In the genomic region with DNA sequence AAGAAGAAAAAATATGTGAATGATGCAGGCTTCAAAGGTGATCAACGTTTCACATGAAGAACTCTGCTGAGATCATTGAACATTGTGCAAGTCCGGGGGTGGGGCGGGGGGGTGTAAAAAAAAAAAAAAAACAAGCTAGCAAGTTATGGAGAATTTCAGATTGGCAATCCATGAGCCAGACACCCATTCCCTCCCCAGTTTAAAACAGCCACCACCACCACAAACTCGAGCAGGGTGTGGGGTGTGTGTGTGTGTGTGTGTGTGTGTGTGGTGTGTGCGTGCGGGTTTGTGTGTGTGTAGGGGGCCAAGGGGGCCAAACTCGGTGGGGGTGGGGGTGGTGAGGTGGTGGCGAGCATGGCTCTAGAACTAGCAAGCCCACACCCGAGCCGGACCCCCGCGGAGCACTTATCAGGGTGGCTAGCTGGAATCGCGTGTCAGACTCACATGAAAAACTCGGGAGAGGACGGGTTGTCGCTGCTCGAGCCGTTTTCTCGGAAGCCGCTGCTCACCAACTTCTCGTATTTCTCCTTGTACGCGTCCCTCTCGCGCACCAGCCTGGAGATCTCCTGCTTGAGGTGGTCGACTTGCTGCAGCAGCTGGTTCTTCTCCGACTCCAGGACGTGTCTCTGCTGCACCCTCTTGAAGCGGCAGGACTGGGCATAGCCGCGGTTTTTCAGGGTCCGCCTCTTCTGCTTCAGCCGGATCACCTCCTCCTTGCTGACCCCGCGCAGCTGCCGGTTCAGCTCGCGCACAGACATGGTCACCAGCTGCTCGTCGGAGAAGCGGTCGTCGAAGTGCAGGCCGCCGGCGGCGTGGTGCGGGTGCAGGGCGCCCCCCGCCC, we compare ENCODE assay signal across 8 cellular contexts. TPM values are rescaled to one million over a fixed set of nuclear protein-coding genes. Genes with fewer than 3 reads are reported as not detected.
DNase-seq lines count a peak whose midpoint lies in the region; ATAC-seq lines count a peak whose summit lies in the region.

No MANE protein-coding gene starts in this region.

- no peak overlapping the region for H3K4ac ChIP-seq in trophoblast cell (ENCODE audit: low read depth, low read length)

- no peak overlapping the region for H4K91ac ChIP-seq in trophoblast cell (ENCODE audit: low read depth, low read length)

- H3K18ac ChIP-seq in trophoblast cell (ENCODE audit: low read length): peak overlapping the region; percentile 80

- H2AFZ ChIP-seq in trophoblast cell (ENCODE audit: insufficient read depth, low read length, poor library complexity): peak overlapping the region; percentile 6

- H3K4me3 ChIP-seq in H7 (ENCODE audit: insufficient read depth, low read depth, low read length): peak overlapping the region; percentile 66
- peak overlapping the region; percentile 96 for H3K4me3 ChIP-seq in adipocyte (ENCODE audit: low read length)
- H3K4me3 ChIP-seq in right cardiac atrium (ENCODE audit: low read length): peak overlapping the region; percentile 75
- peak overlapping the region; percentile 68 for H3K4me3 ChIP-seq in trophoblast cell (ENCODE audit: low read depth, low read length)

- no peak overlapping the region for H2BK120ac ChIP-seq in trophoblast cell (ENCODE audit: insufficient read depth, low read length, poor library complexity)

- intact Hi-C loops in right cardiac atrium (cut with DNase I): no loop called here

- H2BK5ac ChIP-seq in trophoblast cell (ENCODE audit: low read depth, low read length, poor library complexity): no peak overlapping the region

- H3K27ac ChIP-seq in right cardiac atrium (ENCODE audit: low read length): peak overlapping the region; percentile 71
- no peak overlapping the region for H3K27ac ChIP-seq in trophoblast cell (ENCODE audit: low read depth, low read length)

- no peak overlapping the region for H2BK12ac ChIP-seq in trophoblast cell (ENCODE audit: low read length)

- WGBS in right cardiac atrium: 1% methylated on average over 51 of the region's 51 CpGs
- WGBS in trophoblast cell (ENCODE audit: extremely low coverage, insufficient coverage, insufficient read length): no CpG with 5 or more reads among the region's 51 CpGs

- no peak overlapping the region for H3K23ac ChIP-seq in trophoblast cell (ENCODE audit: low read length)

- H3K9ac ChIP-seq in adipocyte (ENCODE audit: low read length) (peak overlapping the region; percentile 93), trophoblast cell (ENCODE audit: low read length) (no peak overlapping the region)

- H4K8ac ChIP-seq in trophoblast cell (ENCODE audit: low read depth, low read length): no peak overlapping the region

- ATAC-seq in right cardiac atrium (peak; percentile 27 to 37), GM19328 (IDR thresholded peaks at IDR 0.05; ENCODE audit: unreplicated experiment) (no peak), HG03460 (IDR thresholded peaks at IDR 0.05; ENCODE audit: unreplicated experiment) (no peak), GM18502 (IDR thresholded peaks at IDR 0.05; ENCODE audit: poor library complexity, unreplicated experiment) (no peak)

- H3K36me3 ChIP-seq in H7 (replicated peaks; ENCODE audit: control insufficient read depth, insufficient read depth, low read length) (no peaks in the 10 kb centered on the region), adipocyte (ENCODE audit: control insufficient read depth, insufficient read depth, low read length, severe bottlenecking) (no peaks in the 10 kb centered on the region), trophoblast cell (ENCODE audit: control insufficient read depth in 1 of 2, insufficient read depth in 2 of 2, low read length in 2 of 2) (peaks cover 0 to 2% of the 10 kb centered on the region in 2 experiments)

- H3K14ac ChIP-seq in trophoblast cell (ENCODE audit: low read length): no peak overlapping the region

- peaks cover 19% of the 10 kb centered on the region for H3K27me3 ChIP-seq in H7 (ENCODE audit: control insufficient read depth, insufficient read depth, low read length)
- H3K27me3 ChIP-seq in adipocyte (replicated peaks; ENCODE audit: control insufficient read depth, insufficient read depth, low read length): no peaks in the 10 kb centered on the region
- H3K27me3 ChIP-seq in right cardiac atrium (ENCODE audit: control insufficient read depth, insufficient read depth): no peaks in the 10 kb centered on the region
- peaks cover 6% of the 10 kb centered on the region for H3K27me3 ChIP-seq in trophoblast cell (ENCODE audit: insufficient read depth, low read length)

- H3K79me2 ChIP-seq in trophoblast cell (ENCODE audit: control insufficient read depth, insufficient read depth, low read length, poor library complexity): peaks cover 5% of the 10 kb centered on the region

- H3K9me3 ChIP-seq in adipocyte (ENCODE audit: control insufficient read depth, low read length) (no peaks in the 10 kb centered on the region), right cardiac atrium (ENCODE audit: control insufficient read depth, low read length) (no peaks in the 10 kb centered on the region), trophoblast cell (ENCODE audit: insufficient read depth, low read depth, low read length) (no peaks in the 10 kb centered on the region)

- peaks cover 12% of the 10 kb centered on the region for H3K79me1 ChIP-seq in trophoblast cell (ENCODE audit: low read length)

- no peak overlapping the region for H4K12ac ChIP-seq in trophoblast cell (ENCODE audit: low read depth, low read length)

- DNase-seq in H7: peak; percentile 77
- DNase-seq in OCI-M1 (lab: John Stamatoyannopoulos, UW): peak; percentile 16
- peak; percentile 3 for DNase-seq in adipocyte (ENCODE audit: low read depth)
- peak; percentile 70 to 87 (median 86) for DNase-seq in right cardiac atrium
- peak; percentile 8 to 25 for DNase-seq in trophoblast cell

- H3K4me2 ChIP-seq in trophoblast cell (ENCODE audit: low read length): peak overlapping the region; percentile 53

- no peak overlapping the region for H2AK5ac ChIP-seq in trophoblast cell (ENCODE audit: low read length)

- H3K4me1 ChIP-seq in adipocyte (ENCODE audit: control insufficient read depth, insufficient read depth, low read length) (peaks cover 33% of the 10 kb centered on the region), right cardiac atrium (ENCODE audit: control insufficient read depth, insufficient read depth, low read length) (no peaks in the 10 kb centered on the region), trophoblast cell (ENCODE audit: control insufficient read depth in 1 of 2, insufficient read depth in 2 of 2, low read length in 2 of 2) (peaks cover 0 to 4% of the 10 kb centered on the region in 2 experiments)

RNA-seq across cellular contexts. Expression of gene MAF, which starts 2.0 kb away (rescaled TPM):
- total RNA-seq in H7 (2014; rRNA removed; shearing (Covaris generic)): 1.9 and 5.4 TPM in 2 replicates
- total RNA-seq in right cardiac atrium: 10 to 100 TPM; 17.1 to 26.6 (median 18.8) TPM
- 4.3 TPM for polyA plus RNA-seq in right cardiac atrium
- polyA plus RNA-seq in trophoblast cell (2013): 13.3 and 14.9 TPM in 2 replicates

Comparison
In these comparisons a context has a peak if more than half of its experiments do, and no peak if none do; other contexts are left out.
1. DNase-seq: peak in every context shown above with its lines; median percentile 86 in right cardiac atrium; 77 in H7; 16 in trophoblast cell; 16 in OCI-M1; 3 in adipocyte.
2. ATAC-seq: peak in right cardiac atrium (2 of 2); none in GM19328 (single experiment), HG03460 (single experiment) and GM18502 (single experiment).
3. Peak in every context shown above with its lines, with median percentiles within 50 percentile points of each other: H3K4me3 ChIP-seq.